ENCODE assay signal across 10 cellular contexts in genomic region chr9:38432922-38433510, GRCh38. TPM values are rescaled to one million over a fixed set of nuclear protein-coding genes. Genes with fewer than 3 reads are reported as not detected.
DNase-seq lines count a peak whose midpoint lies in the region; ATAC-seq and TF ChIP-seq lines count a peak whose summit lies in the region.
"Had no signal": no experiment of that assay in that cellular context is flagged by ENCODE, and none has a peak within 500 bp of the region (broad histone marks: within the 10 kb centered on the region; RNA-seq: fewer than 3 reads in every experiment).

No MANE protein-coding gene starts in this region.

- H3K4me2 ChIP-seq in hepatocyte = no peak overlapping the region

- peaks cover 23% of the 10 kb centered on the region for H3K4me1 ChIP-seq in hepatocyte (ENCODE audit: insufficient read depth)
- H3K4me1 ChIP-seq in upper lobe of left lung = peaks cover 0 to 10% (median 2%) of the 10 kb centered on the region in 4 donors

- WGBS in hepatocyte (ENCODE audit: low lambda C conversion rate, missing lambda C conversion rate) = 52% methylated on average over 3 of the region's 3 CpGs
- 0 to 29% methylated on average over 2 to 3 of the region's 3 CpGs for WGBS in upper lobe of left lung, 2 donors

- no peak overlapping the region for H2AFZ ChIP-seq in hepatocyte

- H3K9me3 ChIP-seq in hepatocyte (ENCODE audit: low read depth) (no peaks in the 10 kb centered on the region), upper lobe of left lung (no peaks in the 10 kb centered on the region)

- H3K9me2 ChIP-seq in hepatocyte (replicated peaks; ENCODE audit: insufficient read depth) = no peaks in the 10 kb centered on the region

- TF ChIP-seq EP300 in upper lobe of left lung (IDR thresholded peaks at IDR 0.05) = no peak

- H3K4me3 ChIP-seq in hepatocyte (no peak overlapping the region), upper lobe of left lung (no peak overlapping the region)

- H3K27me3 ChIP-seq in hepatocyte (no peaks in the 10 kb centered on the region), upper lobe of left lung (no peaks in the 10 kb centered on the region)

- H3K36me3 ChIP-seq in hepatocyte (replicated peaks; ENCODE audit: insufficient read depth, low read depth) (no peaks in the 10 kb centered on the region), upper lobe of left lung (no peaks in the 10 kb centered on the region)

- TF ChIP-seq POLR2A in upper lobe of left lung (IDR thresholded peaks at IDR 0.05) = no peak

- no peaks in the 10 kb centered on the region for H3K79me2 ChIP-seq in hepatocyte

- ATAC-seq in upper lobe of left lung (ENCODE audit: low FRiP score in 2 of 2) (no peak), HG02798 (IDR thresholded peaks at IDR 0.05; ENCODE audit: poor library complexity, unreplicated experiment) (no peak)

- TF ChIP-seq CTCF in LNCAP (IDR thresholded peaks at IDR 0.05) = peak; percentile 69
- TF ChIP-seq CTCF in hepatocyte (IDR thresholded peaks at IDR 0.05; ENCODE audit: poor library complexity) = peak; percentile 50
- peak; percentile 34 to 66 (median 54) for TF ChIP-seq CTCF in upper lobe of left lung (IDR thresholded peaks at IDR 0.05)

- H3K27ac ChIP-seq in hepatocyte (no peak overlapping the region), upper lobe of left lung (no peak overlapping the region), substantia nigra (ENCODE audit: low read depth, low read length, poor library complexity, severe bottlenecking) (no peak overlapping the region)

- peak; percentile 31 for DNase-seq in NCI-H1092 treated with DMSO at 0.1 percent for 48 hours (lab: John Stamatoyannopoulos, UW)
- DNase-seq in NCI-H1092 (lab: John Stamatoyannopoulos, UW) = no peak
- peak; percentile 47 for DNase-seq in SW480 (ENCODE audit: low spot score)
- DNase-seq in hepatocyte (ENCODE audit: low spot score) = peak; percentile 59
- no peak for DNase-seq in upper lobe of left lung
- DNase-seq in substantia nigra (lab: John Stamatoyannopoulos, UW) = no peak

- H4K20me1 ChIP-seq in hepatocyte (ENCODE audit: insufficient read depth, poor library complexity, severe bottlenecking) = no peaks in the 10 kb centered on the region

RNA-seq across cellular contexts. Expression of gene IGFBPL1, which starts 8.8 kb away (rescaled TPM):
- total RNA-seq in hepatocyte (4.0 and 9.8 TPM in 2 replicates), upper lobe of left lung (1 to 10 TPM in 2 of 6 donors, under 1 TPM in 1, not detected in 3; 0.66 to 2.6 (median 1.4) TPM)
- polyA plus RNA-seq in hepatocyte = 2.5 and 6.4 TPM in 2 replicates
- total RNA-seq: activated CD8-positive, alpha-beta memory T cell treated with anti-CD3 and anti-CD28 coated beads for 36 hours; CD8-positive, alpha-beta memory T cell had no signal
- polyA plus RNA-seq: CD8-positive, alpha-beta memory T cell had no signal

RNA-seq across cellular contexts. Expression of gene ALDH1B1, which starts 40.5 kb away (rescaled TPM):
- total RNA-seq in hepatocyte = 40.5 and 45.8 TPM in 2 replicates
- 21.5 and 30.9 TPM in 2 replicates for polyA plus RNA-seq in hepatocyte
- 10 to 100 TPM in 3 of 6 donors, 1 to 10 TPM in 3; 2.1 to 18.0 (median 8.5) TPM for total RNA-seq in upper lobe of left lung

Comparison
In these comparisons a context has a peak if more than half of its experiments do, and no peak if none do; other contexts are left out.
1. DNase-seq: peak in NCI-H1092 treated with DMSO at 0.1 percent for 48 hours (single experiment), SW480 (single experiment) and hepatocyte (single experiment); none in NCI-H1092 (single experiment), upper lobe of left lung (0 of 2) and substantia nigra (0 of 49).
2. Peak in every context shown above with its lines, with median percentiles within 50 percentile points of each other: CTCF ChIP-seq.